In the genomic region with DNA sequence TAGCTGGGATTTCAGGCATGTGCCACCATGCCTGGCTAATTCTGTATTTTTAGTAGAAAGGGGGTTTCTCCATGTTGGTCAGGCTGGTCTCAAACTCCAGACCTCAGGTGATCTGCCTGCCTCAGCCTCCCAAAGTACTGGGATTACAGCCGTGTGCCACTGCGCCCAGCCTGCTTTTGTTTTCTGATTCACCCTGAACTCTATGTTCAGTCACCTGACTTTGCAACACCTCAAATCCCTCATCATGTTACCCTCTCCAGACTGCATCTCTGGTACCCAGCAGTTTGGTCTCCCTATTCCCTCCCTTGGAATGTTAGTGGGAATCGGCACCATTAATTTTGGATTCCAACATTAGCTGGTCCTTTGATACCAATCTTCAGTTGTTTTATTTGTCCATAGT, we compare ENCODE assay signal across 7 cellular contexts.
DNase-seq lines count a peak whose midpoint lies in the region; ATAC-seq, FAIRE-seq and TF ChIP-seq lines count a peak whose summit lies in the region.
"Not testable (repeated sequence)": the region's sequence is repeated elsewhere in the genome, so short reads cannot be mapped to it uniquely, and the experiment has no call there.

No MANE protein-coding gene starts in this region.

- H3K36me3 Mint-ChIP-seq in activated naive CD4-positive, alpha-beta T cell treated with anti-CD3 and anti-CD28 coated beads, Interleukin-2, amount 50 U/mL, for 72 hours = peaks cover 22 to 68% of the 10 kb centered on the region in 2 donors
- H3K36me3 Mint-ChIP-seq in progenitor cell of endocrine pancreas (ENCODE audit: insufficient read depth) = peaks cover 39% of the 10 kb centered on the region

- not testable (repeated sequence) for H2BK20ac ChIP-seq in H1 (ENCODE audit: low read length)

- peak overlapping the region; percentile 10 for H3K4me3 ChIP-seq in OCI-LY7 (ENCODE audit: low read depth, low read length, poor library complexity, severe bottlenecking)
- not testable (repeated sequence) for H3K4me3 ChIP-seq in H1 (ENCODE audit: extremely low read depth in 1 of 4, insufficient read depth in 2 of 4, low read depth in 3 of 4, low read length in 4 of 4)

- H2BK120ac ChIP-seq in H1 (replicated peaks; ENCODE audit: low read depth, low read length) = not testable (repeated sequence)

- not testable (repeated sequence) for H3K23me2 ChIP-seq in H1 (ENCODE audit: low read depth, low read length)

- H2BK15ac ChIP-seq in H1 (ENCODE audit: low read length) = not testable (repeated sequence)

- H2AFZ ChIP-seq in OCI-LY7 (ENCODE audit: low read length); H1 (ENCODE audit: low read length): not testable (repeated sequence)

- not testable (repeated sequence) for H3K14ac ChIP-seq in H1 (ENCODE audit: insufficient read length)

- not testable (repeated sequence) for H4K5ac ChIP-seq in H1 (ENCODE audit: insufficient read length, low read depth, low read length)

- H2BK12ac ChIP-seq in H1 (ENCODE audit: low read depth, low read length) = not testable (repeated sequence)

- DNase-seq in OCI-LY7 (ENCODE audit: low spot score); activated naive CD4-positive, alpha-beta T cell treated with anti-CD3 and anti-CD28 coated beads, Interleukin-2, amount 50 U/mL, for 72 hours (ENCODE audit: low spot score in 2 of 2); H1 (ENCODE audit: low read depth in 1 of 2, low spot score in 2 of 2); progenitor cell of endocrine pancreas (ENCODE audit: low spot score, unreplicated experiment): not testable (repeated sequence)

- H3K4me1 Mint-ChIP-seq in progenitor cell of endocrine pancreas (ENCODE audit: low read depth) = peaks cover 23% of the 10 kb centered on the region

- not testable (repeated sequence) for BruUV-seq in OCI-LY7 (replicated peaks; lab: Mats Ljungman, UMichigan)

- H2AK5ac ChIP-seq in H1 (ENCODE audit: low read depth, low read length) = not testable (repeated sequence)

- TF ChIP-seq RAD21 in H1 (IDR thresholded peaks at IDR 0.05 in 1 of 2, conservative IDR thresholded peaks at IDR 0.05 in 1 of 2; ENCODE audit: low read depth in 2 of 2, low read length in 2 of 2) = not testable (repeated sequence)

- 97% methylated on average over 3 of the region's 3 CpGs; no CpG with 5 or more reads in 1 of the 2 experiments for WGBS in H1 (ENCODE audit: extremely low coverage in 1 of 2, insufficient coverage in 1 of 2, insufficient read length in 1 of 2, insufficient replicate concordance in 2 of 2, low coverage in 1 of 2, low lambda C conversion rate in 2 of 2, missing lambda C conversion rate in 1 of 2), 2 experiments

- POLR2A ChIA-PET in OCI-LY7 (lab: Charles Lee) = interaction anchor here (0.7 to 2.1 kb wide), 5 partner anchors 10 to 209 kb away, joined by 3 to 13 read pairs (median 4); no protein-coding TSS in a partner anchor
- POLR2A ChIA-PET in H1 (lab: Charles Lee; ENCODE audit: partially characterized antibody) = not testable (repeated sequence)

- H3K9me3 Mint-ChIP-seq in activated naive CD4-positive, alpha-beta T cell treated with anti-CD3 and anti-CD28 coated beads, Interleukin-2, amount 50 U/mL, for 72 hours = peaks cover 3 to 17% of the 10 kb centered on the region in 2 donors
- H3K9me3 Mint-ChIP-seq in progenitor cell of endocrine pancreas (ENCODE audit: low read depth) = not testable (repeated sequence)

- not testable (repeated sequence) for H4K8ac ChIP-seq in H1 (ENCODE audit: extremely low read depth, insufficient read depth, low read length)

- not testable (repeated sequence) for H3K4ac ChIP-seq in H1 (replicated peaks; ENCODE audit: insufficient read length, low read depth, low read length)

- H3K9me3 ChIP-seq in OCI-LY7 (ENCODE audit: low read length) = peaks cover 15% of the 10 kb centered on the region
- H3K9me3 ChIP-seq in H1 (ENCODE audit: insufficient read depth in 2 of 2, low read depth in 1 of 2, low read length in 1 of 2) = not testable (repeated sequence)

- peak overlapping the region; percentile 40 for H3K27ac ChIP-seq in OCI-LY7 (ENCODE audit: low read depth, low read length, poor library complexity, severe bottlenecking)
- H3K27ac ChIP-seq in H1 (ENCODE audit: low read depth, low read length) = not testable (repeated sequence)

- not testable (repeated sequence) for H3K4me3 Mint-ChIP-seq in progenitor cell of endocrine pancreas (ENCODE audit: low read depth)

- H3K4me1 ChIP-seq in OCI-LY7 (ENCODE audit: insufficient read depth, low read length, poor library complexity, severe bottlenecking) = peaks cover 25% of the 10 kb centered on the region
- H3K4me1 ChIP-seq in H1 (replicated peaks in 1 of 4; ENCODE audit: control insufficient read depth in 3 of 4, insufficient read depth in 4 of 4, low read length in 3 of 4) = not testable (repeated sequence)

- H3K4me2 ChIP-seq in OCI-LY7 (ENCODE audit: low read length) = peak overlapping the region; percentile 56
- not testable (repeated sequence) for H3K4me2 ChIP-seq in H1 (ENCODE audit: insufficient read depth in 1 of 2, low read depth in 2 of 2, low read length in 2 of 2)

- not testable (repeated sequence) for H3K56ac ChIP-seq in H1 (replicated peaks; ENCODE audit: insufficient read length, low read depth, low read length)

- H3K27me3 ChIP-seq in H1 (replicated peaks in 1 of 4; ENCODE audit: control insufficient read depth in 3 of 4, extremely low read depth in 1 of 4, insufficient read depth in 3 of 4, low read length in 3 of 4) = not testable (repeated sequence)

- intact Hi-C loops in OCI-LY7 (cut with micrococcal nuclease; ENCODE audit: unreplicated experiment) = not testable (repeated sequence)

- CTCF ChIA-PET in OCI-LY7 (lab: Charles Lee; ENCODE audit: unreplicated experiment) (interaction anchor here (1.1 kb wide), 1 partner anchor 72 kb away, joined by 3 read pairs; no protein-coding TSS in a partner anchor), H1 (lab: Charles Lee; ENCODE audit: partially characterized antibody) (interaction anchor here (2.4 to 2.8 kb wide), 2 partner anchors 8 to 72 kb away, joined by 12 to 17 read pairs; no protein-coding TSS in a partner anchor)

- H4K91ac ChIP-seq in H1 (replicated peaks; ENCODE audit: insufficient read length, low read length) = not testable (repeated sequence)

- peaks cover 25% of the 10 kb centered on the region for H3K36me3 ChIP-seq in OCI-LY7 (ENCODE audit: insufficient read depth, low read length)
- H3K36me3 ChIP-seq in H1 (ENCODE audit: control insufficient read depth in 2 of 4, insufficient read depth in 4 of 4, low read length in 3 of 4) = peaks cover 0 to 36% (median 4%) of the 10 kb centered on the region in 4 experiments; a peak in 3 of 8 replicates

- peak overlapping the region; percentile 38; the same call in 1 of the 2 replicates for H3K18ac ChIP-seq in H1 (ENCODE audit: extremely low read depth, low read length)

- not testable (repeated sequence) for TF ChIP-seq CTCF in OCI-LY7 (conservative IDR thresholded peaks at IDR 0.05; ENCODE audit: low read length); H1 (IDR thresholded peaks at IDR 0.05; ENCODE audit: control extremely low read depth in 1 of 3, insufficient read depth in 1 of 3, low read depth in 1 of 3, low read length in 3 of 3); progenitor cell of endocrine pancreas (IDR thresholded peaks at IDR 0.05; ENCODE audit: unreplicated experiment)

- FAIRE-seq in H1 (lab: Jason Lieb, UNC) = not testable (repeated sequence)

- H3K27me3 Mint-ChIP-seq in progenitor cell of endocrine pancreas = not testable (repeated sequence)

- not testable (repeated sequence) for H3K23ac ChIP-seq in H1 (ENCODE audit: insufficient read length)

- TF ChIP-seq POLR2A in H1 (IDR thresholded peaks at IDR 0.05; ENCODE audit: control extremely low read depth in 1 of 2, low read depth in 2 of 2, low read length in 2 of 2) = not testable (repeated sequence)

- TF ChIP-seq EP300 in H1 (IDR thresholded peaks at IDR 0.05; ENCODE audit: borderline replicate concordance in 1 of 2, low read depth in 2 of 2, low read length in 2 of 2) = not testable (repeated sequence)

- H3K27ac Mint-ChIP-seq in activated naive CD4-positive, alpha-beta T cell treated with anti-CD3 and anti-CD28 coated beads, Interleukin-2, amount 50 U/mL, for 72 hours = peak overlapping the region; percentile 57 to 63
- H3K27ac Mint-ChIP-seq in progenitor cell of endocrine pancreas = peak overlapping the region; percentile 70

- H3K9me2 ChIP-seq in OCI-LY7 (ENCODE audit: insufficient read depth, low read length) = not testable (repeated sequence)

- not testable (repeated sequence) for H4K20me1 ChIP-seq in OCI-LY7 (ENCODE audit: insufficient read depth, low read length); H1 (replicated peaks in 1 of 2; ENCODE audit: control insufficient read depth in 1 of 2, insufficient read depth in 2 of 2, low read length in 2 of 2)

- not testable (repeated sequence) for H3K9ac ChIP-seq in H1 (replicated peaks in 1 of 4; ENCODE audit: extremely low read depth in 1 of 4, low read depth in 3 of 4, low read length in 3 of 4)

- not testable (repeated sequence) for H3K79me1 ChIP-seq in H1 (ENCODE audit: low read depth, low read length)

- not testable (repeated sequence) for H3K79me2 ChIP-seq in OCI-LY7 (ENCODE audit: insufficient read depth, low read depth, low read length)
- H3K79me2 ChIP-seq in H1 (ENCODE audit: control insufficient read depth in 1 of 2, insufficient read depth in 2 of 2, low read length in 2 of 2) = peaks cover 0 to 74% of the 10 kb centered on the region in 2 experiments; a peak in 3 of 4 replicates

- peak; percentile 22 for ATAC-seq in GM18502 (IDR thresholded peaks at IDR 0.05; ENCODE audit: poor library complexity, unreplicated experiment)
- ATAC-seq in GM18909 (IDR thresholded peaks at IDR 0.05; ENCODE audit: poor library complexity, unreplicated experiment) = peak; percentile 30
- ATAC-seq in HG02678 (IDR thresholded peaks at IDR 0.05; ENCODE audit: unreplicated experiment) = peak; percentile 30
- not testable (repeated sequence) for ATAC-seq in activated naive CD4-positive, alpha-beta T cell treated with anti-CD3 and anti-CD28 coated beads, Interleukin-2, amount 50 U/mL, for 72 hours

- H2BK5ac ChIP-seq in H1 (ENCODE audit: low read depth, low read length) = peak overlapping the region; percentile 35; the same call in 1 of the 2 replicates
